ENCODE assay signal across 1 cellular context in the genomic region with DNA sequence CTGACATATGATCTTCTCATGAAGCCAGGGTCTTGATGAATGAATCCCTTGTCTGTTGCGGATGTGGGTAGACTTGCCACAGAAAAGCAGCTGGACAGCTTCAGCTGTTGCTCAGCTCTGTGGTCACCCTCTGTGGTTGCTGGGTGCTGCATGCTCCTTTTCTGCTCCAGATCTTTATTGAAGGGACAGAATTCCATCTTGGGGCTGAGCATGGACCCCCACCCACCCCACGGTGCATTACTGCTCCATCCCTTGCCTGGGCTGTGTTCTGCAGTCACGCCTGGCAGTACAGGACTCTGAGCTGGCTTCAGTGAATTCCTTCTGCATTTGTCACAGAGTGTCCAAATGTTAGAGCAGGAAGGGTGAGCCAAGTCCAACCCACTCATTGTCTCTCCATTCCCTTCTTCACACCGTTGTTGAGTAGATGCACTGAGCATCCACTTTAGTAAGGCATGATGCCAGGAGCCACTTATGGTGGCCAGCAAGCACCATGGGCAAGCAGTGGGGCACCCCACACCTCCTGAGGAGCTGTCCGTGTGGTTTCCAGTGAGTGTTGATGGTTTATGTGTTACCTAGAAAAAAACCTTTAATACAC.
TF ChIP-seq lines count a peak whose summit lies in the region.

No MANE protein-coding gene starts in this region.

TF ChIP-seq in GM12878, 131 proteins besides CTCF, POLR2A, EP300 and RAD21 (continued from another document):
- TF ChIP-seq, protein P1, sequence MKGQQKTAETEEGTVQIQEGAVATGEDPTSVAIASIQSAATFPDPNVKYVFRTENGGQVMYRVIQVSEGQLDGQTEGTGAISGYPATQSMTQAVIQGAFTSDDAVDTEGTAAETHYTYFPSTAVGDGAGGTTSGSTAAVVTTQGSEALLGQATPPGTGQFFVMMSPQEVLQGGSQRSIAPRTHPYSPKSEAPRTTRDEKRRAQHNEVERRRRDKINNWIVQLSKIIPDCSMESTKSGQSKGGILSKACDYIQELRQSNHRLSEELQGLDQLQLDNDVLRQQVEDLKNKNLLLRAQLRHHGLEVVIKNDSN (IDR thresholded peaks at IDR 0.05; ENCODE audit: borderline replicate concordance, extremely low read length, insufficient read depth, low read depth, low read length) = no peak
- TF ChIP-seq LARP7 (IDR thresholded peaks at IDR 0.05) (no peak), EGR1 (IDR thresholded peaks at IDR 0.05; ENCODE audit: borderline replicate concordance in 1 of 2, low read depth in 2 of 2, low read length in 2 of 2) (no peak), ZBED1 (IDR thresholded peaks at IDR 0.05; ENCODE audit: borderline replicate concordance) (no peak), RUNX3 (IDR thresholded peaks at IDR 0.05; ENCODE audit: low read length) (peak; percentile 77), CREB1 (IDR thresholded peaks at IDR 0.05; ENCODE audit: low read depth) (no peak), KDM1A (IDR thresholded peaks at IDR 0.05; ENCODE audit: borderline replicate concordance) (no peak), TAF1 (IDR thresholded peaks at IDR 0.05; ENCODE audit: borderline replicate concordance, low read depth, low read length) (no peak), KLF5 (IDR thresholded peaks at IDR 0.05; ENCODE audit: partially characterized antibody) (no peak), NR2F1 (conservative IDR thresholded peaks at IDR 0.05) (no peak), JUND (IDR thresholded peaks at IDR 0.05; ENCODE audit: low read depth, low read length) (no peak), IKZF1 (conservative IDR thresholded peaks at IDR 0.05) (peak; percentile 49), POLR2AphosphoS5 (IDR thresholded peaks at IDR 0.05; ENCODE audit: low read length) (no peak), MTA2 (IDR thresholded peaks at IDR 0.05; ENCODE audit: low read depth) (0 out of 2 replicates have a peak, but pooled peaks have one; percentile 43), SMAD5 (IDR thresholded peaks at IDR 0.05; ENCODE audit: low read depth) (no peak), BCL11A (IDR thresholded peaks at IDR 0.05; ENCODE audit: low read depth, low read length) (peak; percentile 28; the same call in 1 of the 2 replicates), PAX5 (IDR thresholded peaks at IDR 0.05; ENCODE audit: borderline replicate concordance, low read depth, low read length) (no peak), IKZF2 (IDR thresholded peaks at IDR 0.05) (0 out of 4 replicates have a peak, but pooled peaks have one; percentile 10 to 21), BRCA1 (IDR thresholded peaks at IDR 0.05; ENCODE audit: low read depth, low read length) (no peak), PML (IDR thresholded peaks at IDR 0.05; ENCODE audit: low read length) (no peak), FOS (IDR thresholded peaks at IDR 0.05; ENCODE audit: borderline replicate concordance, extremely low read depth, insufficient read length) (no peak), TCF3 (IDR thresholded peaks at IDR 0.05; ENCODE audit: borderline replicate concordance, insufficient read depth, low read depth, low read length) (peak; percentile 36; the same call in 1 of the 2 replicates), MXI1 (IDR thresholded peaks at IDR 0.05; ENCODE audit: low read depth, low read length) (no peak), TCF7 (IDR thresholded peaks at IDR 0.05; ENCODE audit: borderline replicate concordance) (no peak), RCOR1 (conservative IDR thresholded peaks at IDR 0.05; ENCODE audit: low read depth, low read length) (no peak), BMI1 (IDR thresholded peaks at IDR 0.05; ENCODE audit: borderline replicate concordance) (no peak), CHD2 (IDR thresholded peaks at IDR 0.05; ENCODE audit: borderline replicate concordance, low read depth, low read length) (0 out of 2 replicates have a peak, but pooled peaks have one; percentile 19), POLR2AphosphoS2 (IDR thresholded peaks at IDR 0.05; ENCODE audit: low read depth, low read length) (no peak)
- TF ChIP-seq, protein P2, sequence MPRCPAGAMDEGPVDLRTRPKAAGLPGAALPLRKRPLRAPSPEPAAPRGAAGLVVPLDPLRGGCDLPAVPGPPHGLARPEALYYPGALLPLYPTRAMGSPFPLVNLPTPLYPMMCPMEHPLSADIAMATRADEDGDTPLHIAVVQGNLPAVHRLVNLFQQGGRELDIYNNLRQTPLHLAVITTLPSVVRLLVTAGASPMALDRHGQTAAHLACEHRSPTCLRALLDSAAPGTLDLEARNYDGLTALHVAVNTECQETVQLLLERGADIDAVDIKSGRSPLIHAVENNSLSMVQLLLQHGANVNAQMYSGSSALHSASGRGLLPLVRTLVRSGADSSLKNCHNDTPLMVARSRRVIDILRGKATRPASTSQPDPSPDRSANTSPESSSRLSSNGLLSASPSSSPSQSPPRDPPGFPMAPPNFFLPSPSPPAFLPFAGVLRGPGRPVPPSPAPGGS (IDR thresholded peaks at IDR 0.05; ENCODE audit: borderline replicate concordance, insufficient read depth, low read depth, low read length, poor library complexity, severe bottlenecking) = no peak
- TF ChIP-seq, protein P3, sequence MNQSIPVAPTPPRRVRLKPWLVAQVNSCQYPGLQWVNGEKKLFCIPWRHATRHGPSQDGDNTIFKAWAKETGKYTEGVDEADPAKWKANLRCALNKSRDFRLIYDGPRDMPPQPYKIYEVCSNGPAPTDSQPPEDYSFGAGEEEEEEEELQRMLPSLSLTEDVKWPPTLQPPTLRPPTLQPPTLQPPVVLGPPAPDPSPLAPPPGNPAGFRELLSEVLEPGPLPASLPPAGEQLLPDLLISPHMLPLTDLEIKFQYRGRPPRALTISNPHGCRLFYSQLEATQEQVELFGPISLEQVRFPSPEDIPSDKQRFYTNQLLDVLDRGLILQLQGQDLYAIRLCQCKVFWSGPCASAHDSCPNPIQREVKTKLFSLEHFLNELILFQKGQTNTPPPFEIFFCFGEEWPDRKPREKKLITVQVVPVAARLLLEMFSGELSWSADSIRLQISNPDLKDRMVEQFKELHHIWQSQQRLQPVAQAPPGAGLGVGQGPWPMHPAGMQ (IDR thresholded peaks at IDR 0.05; ENCODE audit: borderline replicate concordance) = no peak
- TF ChIP-seq, protein P4, sequence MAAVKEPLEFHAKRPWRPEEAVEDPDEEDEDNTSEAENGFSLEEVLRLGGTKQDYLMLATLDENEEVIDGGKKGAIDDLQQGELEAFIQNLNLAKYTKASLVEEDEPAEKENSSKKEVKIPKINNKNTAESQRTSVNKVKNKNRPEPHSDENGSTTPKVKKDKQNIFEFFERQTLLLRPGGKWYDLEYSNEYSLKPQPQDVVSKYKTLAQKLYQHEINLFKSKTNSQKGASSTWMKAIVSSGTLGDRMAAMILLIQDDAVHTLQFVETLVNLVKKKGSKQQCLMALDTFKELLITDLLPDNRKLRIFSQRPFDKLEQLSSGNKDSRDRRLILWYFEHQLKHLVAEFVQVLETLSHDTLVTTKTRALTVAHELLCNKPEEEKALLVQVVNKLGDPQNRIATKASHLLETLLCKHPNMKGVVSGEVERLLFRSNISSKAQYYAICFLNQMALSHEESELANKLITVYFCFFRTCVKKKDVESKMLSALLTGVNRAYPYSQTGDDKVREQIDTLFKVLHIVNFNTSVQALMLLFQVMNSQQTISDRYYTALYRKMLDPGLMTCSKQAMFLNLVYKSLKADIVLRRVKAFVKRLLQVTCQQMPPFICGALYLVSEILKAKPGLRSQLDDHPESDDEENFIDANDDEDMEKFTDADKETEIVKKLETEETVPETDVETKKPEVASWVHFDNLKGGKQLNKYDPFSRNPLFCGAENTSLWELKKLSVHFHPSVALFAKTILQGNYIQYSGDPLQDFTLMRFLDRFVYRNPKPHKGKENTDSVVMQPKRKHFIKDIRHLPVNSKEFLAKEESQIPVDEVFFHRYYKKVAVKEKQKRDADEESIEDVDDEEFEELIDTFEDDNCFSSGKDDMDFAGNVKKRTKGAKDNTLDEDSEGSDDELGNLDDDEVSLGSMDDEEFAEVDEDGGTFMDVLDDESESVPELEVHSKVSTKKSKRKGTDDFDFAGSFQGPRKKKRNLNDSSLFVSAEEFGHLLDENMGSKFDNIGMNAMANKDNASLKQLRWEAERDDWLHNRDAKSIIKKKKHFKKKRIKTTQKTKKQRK (IDR thresholded peaks at IDR 0.05; ENCODE audit: low read depth, low read length) = no peak
- TF ChIP-seq, protein P5, sequence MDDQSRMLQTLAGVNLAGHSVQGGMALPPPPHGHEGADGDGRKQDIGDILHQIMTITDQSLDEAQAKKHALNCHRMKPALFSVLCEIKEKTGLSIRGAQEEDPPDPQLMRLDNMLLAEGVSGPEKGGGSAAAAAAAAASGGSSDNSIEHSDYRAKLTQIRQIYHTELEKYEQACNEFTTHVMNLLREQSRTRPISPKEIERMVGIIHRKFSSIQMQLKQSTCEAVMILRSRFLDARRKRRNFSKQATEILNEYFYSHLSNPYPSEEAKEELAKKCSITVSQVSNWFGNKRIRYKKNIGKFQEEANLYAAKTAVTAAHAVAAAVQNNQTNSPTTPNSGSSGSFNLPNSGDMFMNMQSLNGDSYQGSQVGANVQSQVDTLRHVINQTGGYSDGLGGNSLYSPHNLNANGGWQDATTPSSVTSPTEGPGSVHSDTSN (IDR thresholded peaks at IDR 0.05; ENCODE audit: insufficient replicate concordance, low read depth, low read length) = peak; percentile 18
- TF ChIP-seq, protein P6, sequence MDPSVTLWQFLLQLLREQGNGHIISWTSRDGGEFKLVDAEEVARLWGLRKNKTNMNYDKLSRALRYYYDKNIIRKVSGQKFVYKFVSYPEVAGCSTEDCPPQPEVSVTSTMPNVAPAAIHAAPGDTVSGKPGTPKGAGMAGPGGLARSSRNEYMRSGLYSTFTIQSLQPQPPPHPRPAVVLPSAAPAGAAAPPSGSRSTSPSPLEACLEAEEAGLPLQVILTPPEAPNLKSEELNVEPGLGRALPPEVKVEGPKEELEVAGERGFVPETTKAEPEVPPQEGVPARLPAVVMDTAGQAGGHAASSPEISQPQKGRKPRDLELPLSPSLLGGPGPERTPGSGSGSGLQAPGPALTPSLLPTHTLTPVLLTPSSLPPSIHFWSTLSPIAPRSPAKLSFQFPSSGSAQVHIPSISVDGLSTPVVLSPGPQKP (IDR thresholded peaks at IDR 0.05; ENCODE audit: low read depth, low read length) = no peak
- TF ChIP-seq, protein P7, sequence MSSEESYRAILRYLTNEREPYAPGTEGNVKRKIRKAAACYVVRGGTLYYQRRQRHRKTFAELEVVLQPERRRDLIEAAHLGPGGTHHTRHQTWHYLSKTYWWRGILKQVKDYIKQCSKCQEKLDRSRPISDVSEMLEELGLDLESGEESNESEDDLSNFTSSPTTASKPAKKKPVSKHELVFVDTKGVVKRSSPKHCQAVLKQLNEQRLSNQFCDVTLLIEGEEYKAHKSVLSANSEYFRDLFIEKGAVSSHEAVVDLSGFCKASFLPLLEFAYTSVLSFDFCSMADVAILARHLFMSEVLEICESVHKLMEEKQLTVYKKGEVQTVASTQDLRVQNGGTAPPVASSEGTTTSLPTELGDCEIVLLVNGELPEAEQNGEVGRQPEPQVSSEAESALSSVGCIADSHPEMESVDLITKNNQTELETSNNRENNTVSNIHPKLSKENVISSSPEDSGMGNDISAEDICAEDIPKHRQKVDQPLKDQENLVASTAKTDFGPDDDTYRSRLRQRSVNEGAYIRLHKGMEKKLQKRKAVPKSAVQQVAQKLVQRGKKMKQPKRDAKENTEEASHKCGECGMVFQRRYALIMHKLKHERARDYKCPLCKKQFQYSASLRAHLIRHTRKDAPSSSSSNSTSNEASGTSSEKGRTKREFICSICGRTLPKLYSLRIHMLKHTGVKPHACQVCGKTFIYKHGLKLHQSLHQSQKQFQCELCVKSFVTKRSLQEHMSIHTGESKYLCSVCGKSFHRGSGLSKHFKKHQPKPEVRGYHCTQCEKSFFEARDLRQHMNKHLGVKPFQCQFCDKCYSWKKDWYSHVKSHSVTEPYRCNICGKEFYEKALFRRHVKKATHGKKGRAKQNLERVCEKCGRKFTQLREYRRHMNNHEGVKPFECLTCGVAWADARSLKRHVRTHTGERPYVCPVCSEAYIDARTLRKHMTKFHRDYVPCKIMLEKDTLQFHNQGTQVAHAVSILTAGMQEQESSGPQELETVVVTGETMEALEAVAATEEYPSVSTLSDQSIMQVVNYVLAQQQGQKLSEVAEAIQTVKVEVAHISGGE (CRISPR knock-in tag; IDR thresholded peaks at IDR 0.05) = no peak
TF ChIP-seq in GM12878: peak in this region for 10.
